23 cellular contexts compared by ENCODE assay signal in genomic region chr15:80698636-80699035, GRCh38. TPM values are rescaled to one million over a fixed set of nuclear protein-coding genes. Genes with fewer than 3 reads are reported as not detected.
DNase-seq lines count a peak whose midpoint lies in the region; ATAC-seq, FAIRE-seq and TF ChIP-seq lines count a peak whose summit lies in the region.
"Had no signal": no experiment of that assay in that cellular context is flagged by ENCODE, and none has a peak within 500 bp of the region (broad histone marks: within the 10 kb centered on the region; RNA-seq: fewer than 3 reads in every experiment).

No MANE protein-coding gene starts in this region.

- H3K27ac Mint-ChIP-seq in HFFc6, result peak overlapping the region; percentile 22
- H3K27ac Mint-ChIP-seq: activated CD4-positive, alpha-beta memory T cell treated with anti-CD3 and anti-CD28 coated beads for 36 hours; activated naive CD8-positive, alpha-beta T cell treated with anti-CD3 and anti-CD28 coated beads, Interleukin-2, amount 10 ng/mL, durations not matched to agents 7 days and 5 days; stimulated activated naive CD8-positive, alpha-beta T cell treated with anti-CD3 and anti-CD28 coated beads, Interleukin-15, amount 100 ng/mL, for 72 hours; T-helper 2 cell treated with Interferon-gamma antibody and Interleukin-4, amounts not matched to agents 5 μg/mL and 100 μg/mL, for 36 hours; WTC11 had no signal

- H3K9me3 Mint-ChIP-seq in HFFc6, result no peaks in the 10 kb centered on the region
- no peaks in the 10 kb centered on the region for H3K9me3 Mint-ChIP-seq in activated T-cell treated with anti-CD3 and anti-CD28 coated beads, Interleukin-2, amount 50 U/mL, for 4 hours
- H3K9me3 Mint-ChIP-seq: activated CD4-positive, alpha-beta memory T cell treated with anti-CD3 and anti-CD28 coated beads for 36 hours; stimulated activated naive CD8-positive, alpha-beta T cell treated with anti-CD3 and anti-CD28 coated beads, Interleukin-15, amount 100 ng/mL, for 72 hours; T-helper 2 cell treated with Interferon-gamma antibody and Interleukin-4, amounts not matched to agents 5 μg/mL and 100 μg/mL, for 36 hours; WTC11 had no signal

- no peak for FAIRE-seq in GM12878 (lab: Jason Lieb, UNC)
- FAIRE-seq: H1 had no signal

- no peak for TF ChIP-seq POLR2A in GM12878 (IDR thresholded peaks at IDR 0.05; ENCODE audit: low read depth, low read length)

- no peaks in the 10 kb centered on the region for H3K9me3 ChIP-seq in GM12878 (replicated peaks; ENCODE audit: control insufficient read depth, insufficient read depth, low read length)
- no peaks in the 10 kb centered on the region for H3K9me3 ChIP-seq in mucosa of rectum (ENCODE audit: control insufficient read depth in 2 of 2, low read length in 2 of 2)
- no peaks in the 10 kb centered on the region for H3K9me3 ChIP-seq in aorta (ENCODE audit: control insufficient read depth, low read length)
- H3K9me3 ChIP-seq: breast epithelium, tibial artery had no signal

- CTCF ChIA-PET in GM12878 (lab: Yijun Ruan, JAX), result interaction anchor here (1.4 kb wide), 1 partner anchor 78 kb away, joined by 3 read pairs; no protein-coding TSS in a partner anchor

- RAD21 ChIA-PET in GM12878 (lab: Charles Lee; ENCODE audit: unreplicated experiment), result no interaction called here

- TF ChIP-seq RAD21 in GM12878 (IDR thresholded peaks at IDR 0.05; ENCODE audit: insufficient read depth, low read depth, low read length), result no peak

- no peaks in the 10 kb centered on the region for H3K27me3 ChIP-seq in GM12878 (replicated peaks in 1 of 2; ENCODE audit: control insufficient read depth in 2 of 2, insufficient read depth in 2 of 2, low read length in 1 of 2)
- H3K27me3 ChIP-seq in mucosa of rectum (ENCODE audit: control insufficient read depth in 2 of 2, insufficient read depth in 2 of 2, low read length in 2 of 2), result no peaks in the 10 kb centered on the region
- no peaks in the 10 kb centered on the region for H3K27me3 ChIP-seq in aorta (ENCODE audit: control insufficient read depth in 1 of 2, insufficient read depth in 2 of 2, low read length in 1 of 2)
- H3K27me3 ChIP-seq: breast epithelium, tibial artery had no signal

- 100% methylated on average over 1 of the region's 1 CpG for WGBS in GM12878 (ENCODE audit: insufficient coverage, insufficient replicate concordance, low lambda C conversion rate, missing lambda C conversion rate)
- 85 to 95% methylated on average over 1 of the region's 1 CpG for WGBS in aorta, 2 donors

- no peak overlapping the region for H3K4me3 ChIP-seq in GM12878
- peak overlapping the region; percentile 16 to 21 for H3K4me3 ChIP-seq in mucosa of rectum (ENCODE audit: low read length in 2 of 2)
- H3K4me3 ChIP-seq in aorta (ENCODE audit: low read length in 2 of 2), result no peak overlapping the region
- H3K4me3 ChIP-seq: breast epithelium, tibial artery had no signal

- H3K4me3 Mint-ChIP-seq in HFFc6, result no peak overlapping the region; the same call in 1 of the 2 replicates
- no peak overlapping the region for H3K4me3 Mint-ChIP-seq in activated T-cell treated with anti-CD3 and anti-CD28 coated beads, Interleukin-2, amount 50 U/mL, for 4 hours
- H3K4me3 Mint-ChIP-seq: activated CD4-positive, alpha-beta memory T cell treated with anti-CD3 and anti-CD28 coated beads for 36 hours; activated naive CD8-positive, alpha-beta T cell treated with anti-CD3 and anti-CD28 coated beads, Interleukin-2, amount 10 ng/mL, durations not matched to agents 7 days and 5 days; stimulated activated naive CD8-positive, alpha-beta T cell treated with anti-CD3 and anti-CD28 coated beads, Interleukin-15, amount 100 ng/mL, for 72 hours; T-helper 2 cell treated with Interferon-gamma antibody and Interleukin-4, amounts not matched to agents 5 μg/mL and 100 μg/mL, for 36 hours; WTC11 had no signal

- no peak for TF ChIP-seq EP300 in GM12878 (IDR thresholded peaks at IDR 0.05; ENCODE audit: borderline replicate concordance in 1 of 2, control insufficient read depth in 1 of 2, low read depth in 2 of 2, low read length in 2 of 2)

- H3K9ac ChIP-seq in GM12878 (ENCODE audit: control insufficient read depth, insufficient read depth, low read length) (no peak overlapping the region), mucosa of rectum (ENCODE audit: low read depth in 1 of 2, low read length in 2 of 2) (no peak overlapping the region)

- H2AFZ ChIP-seq in GM12878 (ENCODE audit: control insufficient read depth, low read depth, low read length), result no peak overlapping the region

- in situ Hi-C loops in GM12878 (cut with MboI), result no loop called here

- H3K36me3 ChIP-seq in GM12878 (ENCODE audit: control insufficient read depth in 2 of 2, insufficient read depth in 2 of 2, low read length in 1 of 2) (no peaks in the 10 kb centered on the region), mucosa of rectum (ENCODE audit: control insufficient read depth in 2 of 2, insufficient read depth in 2 of 2, low read length in 2 of 2) (peaks cover 0 to 6% of the 10 kb centered on the region in 2 donors), aorta (ENCODE audit: control insufficient read depth in 1 of 2, insufficient read depth in 2 of 2, low read length in 1 of 2) (no peaks in the 10 kb centered on the region)
- H3K36me3 ChIP-seq: breast epithelium, tibial artery had no signal

- SMC1A ChIA-PET in GM12878 (lab: Charles Lee; ENCODE audit: uncharacterized antibody, unreplicated experiment), result interaction anchor here (1.2 to 1.5 kb wide), 2 partner anchors 13 to 24 kb away, joined by 3 to 5 read pairs; no protein-coding TSS in a partner anchor

- DNase-seq in HFFc6 (peak; percentile 23), GM12878 (ENCODE audit: low read depth, low spot score) (no peak), aorta (no peak)
- DNase-seq in activated T-cell treated with anti-CD3 and anti-CD28 coated beads, Interleukin-2, amount 50 U/mL, for 4 hours, result no peak
- DNase-seq: activated CD4-positive, alpha-beta memory T cell treated with anti-CD3 and anti-CD28 coated beads for 36 hours; activated effector memory CD4-positive, alpha-beta T cell treated with Interleukin-2 at 50 U/mL for 16 hours; activated naive CD8-positive, alpha-beta T cell treated with anti-CD3 and anti-CD28 coated beads, Interleukin-2, amount 10 ng/mL, durations not matched to agents 7 days and 5 days; cortex of kidney; DMS79; head of caudate nucleus; NCI-H2107; NCI-H524; stimulated activated CD4-positive, alpha-beta T cell treated with anti-CD3 and anti-CD28 coated beads, Interleukin-4, amount 100 ng/mL, for 1 hour; stimulated activated naive CD8-positive, alpha-beta T cell treated with anti-CD3 and anti-CD28 coated beads, Interleukin-15, amount 100 ng/mL, for 72 hours; tibial artery had no signal

- no peaks in the 10 kb centered on the region for H4K20me1 ChIP-seq in GM12878 (ENCODE audit: control insufficient read depth, insufficient read depth)

- H3K27me3 Mint-ChIP-seq in HFFc6 (ENCODE audit: insufficient read depth), result no peaks in the 10 kb centered on the region
- H3K27me3 Mint-ChIP-seq in activated T-cell treated with anti-CD3 and anti-CD28 coated beads, Interleukin-2, amount 50 U/mL, for 4 hours (ENCODE audit: low read depth), result peaks cover 2% of the 10 kb centered on the region

- TF ChIP-seq CTCF in HFFc6 (IDR thresholded peaks at IDR 0.05) (no peak), GM12878 (IDR thresholded peaks at IDR 0.05 in 2 of 3, conservative IDR thresholded peaks at IDR 0.05 in 1 of 3; ENCODE audit: control insufficient read depth in 2 of 3, extremely low read depth in 1 of 3, insufficient read depth in 1 of 3, low read depth in 3 of 3, low read length in 3 of 3) (no peak)

- ATAC-seq in GM12878 (no peak), aorta (ENCODE audit: low FRiP score) (no peak), HG03097 (IDR thresholded peaks at IDR 0.05; ENCODE audit: low FRiP score, unreplicated experiment) (no peak), HG03095 (IDR thresholded peaks at IDR 0.05; ENCODE audit: unreplicated experiment) (no peak)
- no peak for ATAC-seq in activated T-cell treated with anti-CD3 and anti-CD28 coated beads, Interleukin-2, amount 50 U/mL, for 4 hours
- ATAC-seq: stimulated activated naive CD8-positive, alpha-beta T cell treated with anti-CD3 and anti-CD28 coated beads, Interleukin-15, amount 100 ng/mL, for 72 hours; WTC11 had no signal

- H3K4me1 ChIP-seq in GM12878 (ENCODE audit: control insufficient read depth, insufficient read depth, low read length) (peaks cover 3% of the 10 kb centered on the region; the same call in 1 of the 2 replicates), mucosa of rectum (ENCODE audit: control insufficient read depth in 2 of 2, insufficient read depth in 2 of 2, low read length in 2 of 2) (peaks cover 11 to 30% of the 10 kb centered on the region in 2 donors), aorta (ENCODE audit: control insufficient read depth in 1 of 2, insufficient read depth in 2 of 2, low read length in 2 of 2) (no peaks in the 10 kb centered on the region)

- 0 out of 2 replicates have a peak overlapping the region, but pooled peaks have one; percentile 35 for H3K4me2 ChIP-seq in GM12878 (ENCODE audit: control insufficient read depth, insufficient read depth)

- peaks cover 20% of the 10 kb centered on the region for H3K36me3 Mint-ChIP-seq in HFFc6 (ENCODE audit: low read depth)
- no peaks in the 10 kb centered on the region for H3K36me3 Mint-ChIP-seq in activated T-cell treated with anti-CD3 and anti-CD28 coated beads, Interleukin-2, amount 50 U/mL, for 4 hours (ENCODE audit: insufficient read depth)
- H3K36me3 Mint-ChIP-seq: activated CD4-positive, alpha-beta memory T cell treated with anti-CD3 and anti-CD28 coated beads for 36 hours had no signal

- H3K4me1 Mint-ChIP-seq in HFFc6 (ENCODE audit: low read depth), result peaks cover 60% of the 10 kb centered on the region
- H3K4me1 Mint-ChIP-seq in activated T-cell treated with anti-CD3 and anti-CD28 coated beads, Interleukin-2, amount 50 U/mL, for 4 hours (ENCODE audit: low read depth), result peaks cover 22% of the 10 kb centered on the region

- H3K27ac ChIP-seq in GM12878 (ENCODE audit: control insufficient read depth, insufficient read depth) (no peak overlapping the region), mucosa of rectum (ENCODE audit: low read depth in 2 of 2, low read length in 2 of 2) (peak overlapping the region in 1 of 2 donors; percentile 96), aorta (ENCODE audit: low read depth in 1 of 2, low read length in 2 of 2) (no peak overlapping the region)
- H3K27ac ChIP-seq: breast epithelium, HL-60, tibial artery had no signal

- intact Hi-C loops in GM12878 (cut with micrococcal nuclease; ENCODE audit: unreplicated experiment), result loop anchor here (5.0 kb wide), 1 partner anchor 624 kb away; the partner anchor contains the start of gene STARD5
- intact Hi-C loops in aorta (cut with DNase I), result loop anchor here (5.0 to 10.0 kb wide), 2 partner anchors 131 to 276 kb away; no protein-coding TSS in a partner anchor

- POLR2A ChIA-PET in GM12878 (lab: Charles Lee), result interaction anchor here (0.5 kb wide), 1 partner anchor 550 kb away, joined by 3 read pairs; no protein-coding TSS in a partner anchor

- BruUV-seq in GM12878 (replicated peaks; lab: Mats Ljungman, UMichigan), result no TSS peak

- H3K79me2 ChIP-seq in GM12878 (ENCODE audit: control insufficient read depth, insufficient read depth, low read length), result peaks cover 17% of the 10 kb centered on the region

RNA-seq across cellular contexts. Expression of gene ABHD17C, which starts 3.5 kb away (rescaled TPM):
- 10 to 100 TPM in 5 of 6 experiments, 1 to 10 TPM in 1; 8.5 to 21.4 (median 15.9) TPM for total RNA-seq in HFFc6 (2021; fragmentation: NEBNext Ultra II Directional; extraction: Animal tissue kit (Norgen Biotek cat#: 25700))
- total RNA-seq in GM12878 (2013; cell fraction: nucleolus; rRNA removed), result 3.4 and 3.5 TPM in 2 replicates
- total RNA-seq in GM12878 (2014; rRNA removed), result 3.3 TPM in 2 replicates
- total RNA-seq in GM12878 (2014; rRNA removed; fragmentation: Illumina TruSeq; extraction: Trizol), result 4.8 and 4.9 TPM in 2 replicates
- total RNA-seq in GM12878 (2021), result 11.0 and 12.2 TPM in 2 replicates
- 1.5 TPM for polyA plus RNA-seq in GM12878 (2011; ENCODE audit: low read depth)
- polyA plus RNA-seq in GM12878 (2011; rRNA removed), result 10.9 and 11.4 TPM in 2 replicates
- polyA plus RNA-seq in GM12878 (2011; cell fraction: cytosol; rRNA removed), result 9.8 and 10.5 TPM in 2 replicates
- 5.4 and 5.7 TPM in 2 replicates for polyA plus RNA-seq in GM12878 (2011; cell fraction: nucleus; rRNA removed)
- 2.4 and 3.9 TPM in 2 replicates for polyA plus RNA-seq in GM12878 (2012)
- polyA plus RNA-seq in GM12878 (2014; fragmentation: Illumina TruSeq; extraction: Trizol), result 11.3 and 12.0 TPM in 2 replicates
- polyA plus RNA-seq in GM12878 (2014; fragmentation: Nextera tagmentation; extraction: Ambion mirVana), result 1 to 10 TPM; 4.9 to 6.2 TPM
- polyA plus RNA-seq in GM12878 (2014; rRNA removed), result 6.8 and 6.9 TPM in 2 replicates
- 1 to 10 TPM in 1 of 2 experiments, under 1 TPM in 1; 0.92 to 1.3 TPM for polyA plus RNA-seq in GM12878 (2016; fragmentation: Nextera tagmentation; extraction: Ambion mirVana)
- polyA minus RNA-seq in GM12878 (2011; rRNA and poly(A)+ RNA removed), result 15.7 and 18.6 TPM in 2 replicates
- 7.9 and 11.4 TPM in 2 replicates for polyA minus RNA-seq in GM12878 (2011; cell fraction: cytosol; rRNA and poly(A)+ RNA removed)
- polyA minus RNA-seq in GM12878 (2011; cell fraction: nucleus; rRNA and poly(A)+ RNA removed), result 5.4 and 9.7 TPM in 2 replicates
- 1 to 10 TPM; 4.2 to 8.3 TPM for total RNA-seq in aorta
- polyA plus RNA-seq in aorta, result 1 to 10 TPM; 1.2 to 9.6 TPM
- total RNA-seq in activated T-cell treated with anti-CD3 and anti-CD28 coated beads, Interleukin-2, amount 50 U/mL, for 4 hours, result 1 to 10 TPM; 5.3 to 7.2 (median 5.8) TPM

Comparison
In these comparisons a context has a peak if more than half of its experiments do, and no peak if none do; other contexts are left out.
1. H3K4me3 ChIP-seq: peak in mucosa of rectum (2 of 2); none in GM12878 (single experiment) and aorta (0 of 2).